ENCODE assay signal across 11 cellular contexts in the genomic region with DNA sequence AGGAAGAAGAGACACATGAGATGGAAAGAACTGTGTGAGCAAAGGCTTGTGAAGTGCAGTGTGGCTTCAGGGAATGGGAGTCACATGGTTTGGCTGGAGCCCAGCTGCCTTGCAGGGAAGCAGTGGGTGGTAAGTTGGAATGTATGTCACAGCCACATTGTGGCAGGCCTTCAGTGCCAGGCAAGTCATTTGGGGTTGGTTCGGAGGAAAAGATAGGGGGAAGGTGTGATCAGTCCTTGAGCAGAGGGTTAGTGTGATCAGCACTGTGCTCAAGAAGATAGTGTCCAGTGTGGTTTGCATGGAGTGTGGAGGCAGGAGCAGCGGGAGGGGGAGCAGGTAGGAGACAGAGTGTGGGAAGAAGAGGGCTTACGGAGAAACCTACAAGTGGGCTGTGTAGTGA. TPM values are rescaled to one million over a fixed set of nuclear protein-coding genes. Genes with fewer than 3 reads are reported as not detected.
DNase-seq lines count a peak whose midpoint lies in the region; ATAC-seq and TF ChIP-seq lines count a peak whose summit lies in the region.
"Had no signal": no experiment of that assay in that cellular context is flagged by ENCODE, and none has a peak within 500 bp of the region (broad histone marks: within the 10 kb centered on the region; RNA-seq: fewer than 3 reads in every experiment).

No MANE protein-coding gene starts in this region.

- H3K9me3 ChIP-seq in adipocyte (ENCODE audit: control insufficient read depth, low read length) (no peaks in the 10 kb centered on the region), HAP-1 (no peaks in the 10 kb centered on the region)

- H3K9ac ChIP-seq in adipocyte (ENCODE audit: low read length), result no peak overlapping the region

- peaks cover 63% of the 10 kb centered on the region for H3K4me1 Mint-ChIP-seq in activated T-cell treated with anti-CD3 and anti-CD28 coated beads, Interleukin-2, amount 50 U/mL, for 72 hours (ENCODE audit: low read depth)
- H3K4me1 Mint-ChIP-seq in activated T-cell treated with anti-CD3 and anti-CD28 coated beads, Interleukin-2, amount 50 U/mL, for 4 hours (ENCODE audit: low read depth), result peaks cover 21% of the 10 kb centered on the region
- H3K4me1 Mint-ChIP-seq in type B pancreatic cell (ENCODE audit: unreplicated experiment), result peaks cover 18% of the 10 kb centered on the region

- peak; percentile 40 to 54 for ATAC-seq in activated T-cell treated with anti-CD3 and anti-CD28 coated beads, Interleukin-2, amount 50 U/mL, for 72 hours (replicated peaks in 1 of 2)
- ATAC-seq in activated T-cell treated with anti-CD3 and anti-CD28 coated beads, Interleukin-2, amount 50 U/mL, for 4 hours, result no peak
- ATAC-seq in left ventricle myocardium superior (peak; percentile 34), HG03520 (IDR thresholded peaks at IDR 0.05; ENCODE audit: unreplicated experiment) (no peak)

- H3K27ac ChIP-seq in coronary artery, result peak overlapping the region in 1 of 2 donors; percentile 77

- no peak for TF ChIP-seq CTCF in type B pancreatic cell (conservative IDR thresholded peaks at IDR 0.05)
- TF ChIP-seq CTCF in coronary artery (IDR thresholded peaks at IDR 0.05), result no peak

- H3K27ac Mint-ChIP-seq in activated T-cell treated with anti-CD3 and anti-CD28 coated beads, Interleukin-2, amount 50 U/mL, for 72 hours, result no peak overlapping the region
- H3K27ac Mint-ChIP-seq in type B pancreatic cell, result peak overlapping the region; percentile 9

- peaks cover 0 to 1% of the 10 kb centered on the region in 2 donors for H3K36me3 Mint-ChIP-seq in activated T-cell treated with anti-CD3 and anti-CD28 coated beads, Interleukin-2, amount 50 U/mL, for 72 hours (ENCODE audit: insufficient read depth in 2 of 2)
- H3K36me3 Mint-ChIP-seq in activated T-cell treated with anti-CD3 and anti-CD28 coated beads, Interleukin-2, amount 50 U/mL, for 4 hours (ENCODE audit: insufficient read depth), result peaks cover 13% of the 10 kb centered on the region
- peaks cover 3% of the 10 kb centered on the region for H3K36me3 Mint-ChIP-seq in type B pancreatic cell

- H3K4me1 ChIP-seq in adipocyte (ENCODE audit: control insufficient read depth, insufficient read depth, low read length), result peaks cover 59% of the 10 kb centered on the region
- no peaks in the 10 kb centered on the region for H3K4me1 ChIP-seq in HAP-1

- no peaks in the 10 kb centered on the region for H3K36me3 ChIP-seq in adipocyte (ENCODE audit: control insufficient read depth, insufficient read depth, low read length, severe bottlenecking)
- H3K36me3 ChIP-seq in HAP-1 (replicated peaks), result no peaks in the 10 kb centered on the region

- intact Hi-C loops in left ventricle myocardium superior (cut with micrococcal nuclease), result no loop called here

- no peaks in the 10 kb centered on the region for H3K9me3 Mint-ChIP-seq in activated T-cell treated with anti-CD3 and anti-CD28 coated beads, Interleukin-2, amount 50 U/mL, for 72 hours
- H3K9me3 Mint-ChIP-seq in activated T-cell treated with anti-CD3 and anti-CD28 coated beads, Interleukin-2, amount 50 U/mL, for 4 hours, result peaks cover 5% of the 10 kb centered on the region
- H3K9me3 Mint-ChIP-seq in type B pancreatic cell, result peaks cover 6% of the 10 kb centered on the region

- DNase-seq in activated T-cell treated with anti-CD3 and anti-CD28 coated beads, Interleukin-2, amount 50 U/mL, for 72 hours, result no peak
- no peak for DNase-seq in activated T-cell treated with anti-CD3 and anti-CD28 coated beads, Interleukin-2, amount 50 U/mL, for 4 hours
- DNase-seq in adipocyte (ENCODE audit: low read depth) (peak; percentile 45), left ventricle myocardium superior (peak; percentile 70), type B pancreatic cell (ENCODE audit: extremely low spot score, unreplicated experiment) (no peak), coronary artery (ENCODE audit: low spot score) (no peak), HAP-1 (ENCODE audit: low spot score in 2 of 2) (no peak)
- DNase-seq: activated gamma-delta T cell treated with Interleukin-2 at 50 U/mL for 16 hours; CD4-positive, CD25-positive, alpha-beta regulatory T cell; NCI-H774 had no signal

- in situ Hi-C loops in HAP-1 (cut with MboI; ENCODE audit: low sequenced_read_pairs), result no loop called here

- no peak overlapping the region for H3K4me3 Mint-ChIP-seq in activated T-cell treated with anti-CD3 and anti-CD28 coated beads, Interleukin-2, amount 50 U/mL, for 72 hours
- H3K4me3 Mint-ChIP-seq in activated T-cell treated with anti-CD3 and anti-CD28 coated beads, Interleukin-2, amount 50 U/mL, for 4 hours, result no peak overlapping the region
- H3K4me3 Mint-ChIP-seq in type B pancreatic cell, result no peak overlapping the region
- H3K4me3 Mint-ChIP-seq: CD4-positive, CD25-positive, alpha-beta regulatory T cell had no signal

- H3K27me3 ChIP-seq in adipocyte (replicated peaks; ENCODE audit: control insufficient read depth, insufficient read depth, low read length) (no peaks in the 10 kb centered on the region), HAP-1 (ENCODE audit: low read depth) (no peaks in the 10 kb centered on the region)

- H3K27me3 Mint-ChIP-seq in activated T-cell treated with anti-CD3 and anti-CD28 coated beads, Interleukin-2, amount 50 U/mL, for 72 hours (ENCODE audit: low read depth), result no peaks in the 10 kb centered on the region
- H3K27me3 Mint-ChIP-seq in activated T-cell treated with anti-CD3 and anti-CD28 coated beads, Interleukin-2, amount 50 U/mL, for 4 hours (ENCODE audit: low read depth), result no peaks in the 10 kb centered on the region
- no peaks in the 10 kb centered on the region for H3K27me3 Mint-ChIP-seq in type B pancreatic cell
- H3K27me3 Mint-ChIP-seq: CD4-positive, CD25-positive, alpha-beta regulatory T cell had no signal

- H3K4me3 ChIP-seq in adipocyte (ENCODE audit: low read length), result no peak overlapping the region
- no peak overlapping the region for H3K4me3 ChIP-seq in coronary artery
- no peak overlapping the region for H3K4me3 ChIP-seq in HAP-1

RNA-seq across cellular contexts. Expression of a gene that starts 46.4 kb away (rescaled TPM):
- 10 to 100 TPM; 24.0 to 24.3 TPM for total RNA-seq in activated T-cell treated with anti-CD3 and anti-CD28 coated beads, Interleukin-2, amount 50 U/mL, for 72 hours
- 10 to 100 TPM in 1 of 3 donors, 1 to 10 TPM in 2; 9.1 to 11.7 (median 9.7) TPM for total RNA-seq in activated T-cell treated with anti-CD3 and anti-CD28 coated beads, Interleukin-2, amount 50 U/mL, for 4 hours
- 34.9 TPM for total RNA-seq in left ventricle myocardium superior
- total RNA-seq in type B pancreatic cell (ENCODE audit: low replicate concordance), result 18.7 and 24.1 TPM in 2 replicates

Comparison
In these comparisons a context has a peak if more than half of its experiments do, and no peak if none do; other contexts are left out.
1. ATAC-seq: peak in activated T-cell treated with anti-CD3 and anti-CD28 coated beads, Interleukin-2, amount 50 U/mL, for 72 hours (2 of 2) and left ventricle myocardium superior (single experiment); none in activated T-cell treated with anti-CD3 and anti-CD28 coated beads, Interleukin-2, amount 50 U/mL, for 4 hours (0 of 2) and HG03520 (single experiment).
2. DNase-seq: peak in adipocyte (single experiment) and left ventricle myocardium superior (single experiment); none in activated T-cell treated with anti-CD3 and anti-CD28 coated beads, Interleukin-2, amount 50 U/mL, for 72 hours (0 of 2), activated T-cell treated with anti-CD3 and anti-CD28 coated beads, Interleukin-2, amount 50 U/mL, for 4 hours (single experiment), type B pancreatic cell (single experiment), coronary artery (single experiment) and HAP-1 (0 of 2).